Comparison of ENCODE assay signal across 9 cellular contexts in the genomic region with DNA sequence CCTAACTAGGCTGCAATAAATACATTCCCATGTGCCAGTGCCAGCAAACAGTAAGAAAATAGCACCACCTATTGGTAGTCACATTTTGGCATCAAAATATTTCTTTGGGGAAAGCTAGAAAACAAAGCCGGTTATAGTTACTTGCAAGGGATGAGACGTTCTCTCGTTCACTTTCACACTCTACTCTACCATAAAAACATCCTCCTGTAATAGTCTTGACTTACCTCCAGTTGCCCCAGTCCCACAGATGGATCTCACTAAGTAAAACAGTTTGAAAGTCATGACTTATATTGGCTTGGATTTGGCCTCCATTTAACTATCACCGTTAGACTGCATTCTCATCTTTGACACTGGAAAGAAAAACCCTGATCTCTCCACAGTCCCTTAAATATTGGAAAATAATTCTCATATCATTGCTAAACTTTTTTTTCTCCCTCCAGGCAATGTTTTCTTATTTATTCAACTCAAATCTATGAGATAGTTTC. TPM values are rescaled to one million over a fixed set of nuclear protein-coding genes. Genes with fewer than 3 reads are reported as not detected.
DNase-seq lines count a peak whose midpoint lies in the region; ATAC-seq and TF ChIP-seq lines count a peak whose summit lies in the region.
"Had no signal": no experiment of that assay in that cellular context is flagged by ENCODE, and none has a peak within 500 bp of the region (broad histone marks: within the 10 kb centered on the region; RNA-seq: fewer than 3 reads in every experiment).

No MANE protein-coding gene starts in this region.

- no peak for TF ChIP-seq POLR2A in gastrocnemius medialis (IDR thresholded peaks at IDR 0.05)

- H3K27ac Mint-ChIP-seq in GM23338: no peak overlapping the region
- H3K27ac Mint-ChIP-seq in effector memory CD8-positive, alpha-beta T cell: no peak overlapping the region
- no peak overlapping the region for H3K27ac Mint-ChIP-seq in activated T-cell treated with anti-CD3 and anti-CD28 coated beads, Interleukin-2, amount 50 U/mL, for 24 hours
- H3K27ac Mint-ChIP-seq: CD8-positive, alpha-beta memory T cell had no signal

- H3K4me3 ChIP-seq in GM23338: no peak overlapping the region
- H3K4me3 ChIP-seq in neural cell (ENCODE audit: low read length): no peak overlapping the region
- no peak overlapping the region for H3K4me3 ChIP-seq in gastrocnemius medialis

- ATAC-seq in GM23338: peak; percentile 50; the same call in 2 of the 3 replicates
- peak; percentile 53 for ATAC-seq in effector memory CD8-positive, alpha-beta T cell (replicated peaks)
- no peak for ATAC-seq in gastrocnemius medialis

- H3K9me3 ChIP-seq in neural cell (ENCODE audit: low read length) (no peaks in the 10 kb centered on the region), gastrocnemius medialis (no peaks in the 10 kb centered on the region)

- no peaks in the 10 kb centered on the region for H3K9me3 Mint-ChIP-seq in GM23338
- H3K9me3 Mint-ChIP-seq in effector memory CD8-positive, alpha-beta T cell: no peaks in the 10 kb centered on the region
- H3K9me3 Mint-ChIP-seq in activated T-cell treated with anti-CD3 and anti-CD28 coated beads, Interleukin-2, amount 50 U/mL, for 24 hours: no peaks in the 10 kb centered on the region
- H3K9me3 Mint-ChIP-seq: CD8-positive, alpha-beta memory T cell had no signal

- no peak overlapping the region; the same call in 2 of the 3 replicates for H3K4me3 Mint-ChIP-seq in GM23338
- H3K4me3 Mint-ChIP-seq in effector memory CD8-positive, alpha-beta T cell: no peak overlapping the region
- no peak overlapping the region for H3K4me3 Mint-ChIP-seq in activated T-cell treated with anti-CD3 and anti-CD28 coated beads, Interleukin-2, amount 50 U/mL, for 24 hours
- H3K4me3 Mint-ChIP-seq: CD8-positive, alpha-beta memory T cell had no signal

- H3K36me3 Mint-ChIP-seq in GM23338 (ENCODE audit: low read depth): no peaks in the 10 kb centered on the region
- no peaks in the 10 kb centered on the region for H3K36me3 Mint-ChIP-seq in effector memory CD8-positive, alpha-beta T cell (ENCODE audit: insufficient read depth)
- no peaks in the 10 kb centered on the region for H3K36me3 Mint-ChIP-seq in activated T-cell treated with anti-CD3 and anti-CD28 coated beads, Interleukin-2, amount 50 U/mL, for 24 hours (ENCODE audit: low read depth)
- H3K36me3 Mint-ChIP-seq: CD8-positive, alpha-beta memory T cell had no signal

- TF ChIP-seq CTCF in GM23338 (conservative IDR thresholded peaks at IDR 0.05; ENCODE audit: low read depth in 2 of 2) (peak; percentile 80 to 88), neural cell (IDR thresholded peaks at IDR 0.05; ENCODE audit: poor library complexity, severe bottlenecking) (peak; percentile 90), gastrocnemius medialis (IDR thresholded peaks at IDR 0.05 in 4 of 5, conservative IDR thresholded peaks at IDR 0.05 in 1 of 5) (peak in 2 of 5 experiments; percentile 36 to 40)

- DNase-seq in NCI-H1105 treated with DMSO at 0.1 percent for 48 hours (lab: John Stamatoyannopoulos, UW) (peak; percentile 40), NCI-H1105 (lab: John Stamatoyannopoulos, UW) (no peak), GM23338 (ENCODE audit: low spot score) (peak; percentile 71), NCI-H526 treated with DMSO at 0.1 percent for 48 hours (lab: John Stamatoyannopoulos, UW) (peak; percentile 6), gastrocnemius medialis (no peak)
- peak in 2 of 3 experiments; percentile 5 to 9 for DNase-seq in effector memory CD8-positive, alpha-beta T cell
- DNase-seq in activated T-cell treated with anti-CD3 and anti-CD28 coated beads, Interleukin-2, amount 50 U/mL, for 24 hours: no peak

- H3F3A ChIP-seq in GM23338 (replicated peaks; ENCODE audit: low read depth): no peaks in the 10 kb centered on the region
- H3F3A ChIP-seq in neural cell (ENCODE audit: insufficient read depth, low read length, poor library complexity, severe bottlenecking): no peaks in the 10 kb centered on the region

- TF ChIP-seq EP300 in neural cell (conservative IDR thresholded peaks at IDR 0.05; ENCODE audit: poor library complexity, severe bottlenecking): no peak

- TF ChIP-seq RAD21 in neural cell (conservative IDR thresholded peaks at IDR 0.05): peak; percentile 91

- H4K20me1 ChIP-seq in GM23338 (replicated peaks; ENCODE audit: insufficient read depth) (no peaks in the 10 kb centered on the region), neural cell (ENCODE audit: insufficient read depth) (no peaks in the 10 kb centered on the region)

- intact Hi-C loops in gastrocnemius medialis (cut with DNase I; ENCODE audit: low total_unique reads): loop anchor here (5.0 kb wide), 1 partner anchor 673 kb away; no protein-coding TSS in a partner anchor

- H3K79me2 ChIP-seq in GM23338 (replicated peaks; ENCODE audit: insufficient read depth) (no peaks in the 10 kb centered on the region), neural cell (replicated peaks; ENCODE audit: insufficient read depth, low read length) (no peaks in the 10 kb centered on the region)

- H3K9me2 ChIP-seq in GM23338 (ENCODE audit: insufficient read depth) (no peaks in the 10 kb centered on the region), neural cell (ENCODE audit: insufficient read depth, low read length) (no peaks in the 10 kb centered on the region)

- H3K27me3 Mint-ChIP-seq in GM23338 (ENCODE audit: insufficient read depth, low read depth, poor library complexity): no peaks in the 10 kb centered on the region
- H3K27me3 Mint-ChIP-seq in effector memory CD8-positive, alpha-beta T cell: peaks cover 15 to 19% of the 10 kb centered on the region in 2 donors
- peaks cover 27% of the 10 kb centered on the region for H3K27me3 Mint-ChIP-seq in activated T-cell treated with anti-CD3 and anti-CD28 coated beads, Interleukin-2, amount 50 U/mL, for 24 hours

- H2AFZ ChIP-seq in GM23338 (no peak overlapping the region), neural cell (ENCODE audit: low read depth, low read length) (no peak overlapping the region)

- in situ Hi-C loops in gastrocnemius medialis (cut with MboI; ENCODE audit: low sequenced_read_pairs in 4 of 4): no loop called here

- no peak overlapping the region for H3K9ac ChIP-seq in neural cell (ENCODE audit: low read length)

- H3K27me3 ChIP-seq in GM23338 (ENCODE audit: insufficient read depth): no peaks in the 10 kb centered on the region
- H3K27me3 ChIP-seq in neural cell (ENCODE audit: insufficient read depth, low read depth, low read length): no peaks in the 10 kb centered on the region
- peaks cover 0 to 5% (median 0%) of the 10 kb centered on the region in 3 donors for H3K27me3 ChIP-seq in gastrocnemius medialis

- H3K4me2 ChIP-seq in GM23338 (no peak overlapping the region), neural cell (ENCODE audit: low read length) (no peak overlapping the region)

- H3K36me3 ChIP-seq in GM23338 (ENCODE audit: insufficient read depth) (no peaks in the 10 kb centered on the region), neural cell (ENCODE audit: insufficient read depth, low read length) (no peaks in the 10 kb centered on the region), gastrocnemius medialis (no peaks in the 10 kb centered on the region)

- H3K4me1 ChIP-seq in GM23338 (ENCODE audit: insufficient read depth): 0 out of 2 replicates have a peak, but pooled peaks cover 7% of the 10 kb centered on the region
- no peaks in the 10 kb centered on the region for H3K4me1 ChIP-seq in gastrocnemius medialis

- peaks cover 10% of the 10 kb centered on the region for H3K4me1 Mint-ChIP-seq in GM23338
- no peaks in the 10 kb centered on the region for H3K4me1 Mint-ChIP-seq in effector memory CD8-positive, alpha-beta T cell (ENCODE audit: low read depth in 2 of 2)
- H3K4me1 Mint-ChIP-seq in activated T-cell treated with anti-CD3 and anti-CD28 coated beads, Interleukin-2, amount 50 U/mL, for 24 hours (ENCODE audit: low read depth): peaks cover 1% of the 10 kb centered on the region
- H3K4me1 Mint-ChIP-seq: CD8-positive, alpha-beta memory T cell had no signal

- H3K27ac ChIP-seq in GM23338 (ENCODE audit: low read depth) (no peak overlapping the region), neural cell (ENCODE audit: low read length) (no peak overlapping the region), gastrocnemius medialis (no peak overlapping the region)

TF ChIP-seq in GM23338, 12 proteins besides CTCF, POLR2A, EP300 and RAD21 (continues in another document):
- no peak for TF ChIP-seq NANOG (IDR thresholded peaks at IDR 0.05; ENCODE audit: borderline replicate concordance)
- no peak for TF ChIP-seq ETS1 (IDR thresholded peaks at IDR 0.05)
- no peak for TF ChIP-seq JUNB (IDR thresholded peaks at IDR 0.05; ENCODE audit: unreplicated experiment)

TF ChIP-seq in neural cell, 6 proteins besides CTCF, POLR2A, EP300 and RAD21 (continues in another document):
- TF ChIP-seq SMC3 (conservative IDR thresholded peaks at IDR 0.05; ENCODE audit: poor library complexity): peak; percentile 91
- no peak for TF ChIP-seq POLR2AphosphoS5 (IDR thresholded peaks at IDR 0.05)
- TF ChIP-seq REST (IDR thresholded peaks at IDR 0.05; ENCODE audit: borderline replicate concordance): no peak

RNA-seq across cellular contexts. Expression of gene BMP3, which starts 9.7 kb away (rescaled TPM):
- 0.04 and 0.10 TPM in 2 replicates for total RNA-seq in GM23338 (2014; rRNA removed; shearing (Covaris generic))
- polyA plus RNA-seq in GM23338 (2016; fragmentation: Nextera tagmentation; extraction: Ambion mirVana) (0.03 TPM in 1 of 2 replicates, not detected in the other), neural cell (1.5 and 2.7 TPM in 2 replicates)
- polyA minus RNA-seq in neural cell: 5.4 and 5.8 TPM in 2 replicates
- under 1 TPM; 0.11 to 0.51 (median 0.20) TPM for total RNA-seq in gastrocnemius medialis
- total RNA-seq: CD8-positive, alpha-beta memory T cell had no signal
- polyA plus RNA-seq: CD8-positive, alpha-beta memory T cell had no signal

Comparison
In these comparisons a context has a peak if more than half of its experiments do, and no peak if none do; other contexts are left out.
1. DNase-seq: peak in NCI-H1105 treated with DMSO at 0.1 percent for 48 hours (single experiment), GM23338 (single experiment), NCI-H526 treated with DMSO at 0.1 percent for 48 hours (single experiment) and effector memory CD8-positive, alpha-beta T cell (2 of 3); none in NCI-H1105 (single experiment), gastrocnemius medialis (0 of 2) and activated T-cell treated with anti-CD3 and anti-CD28 coated beads, Interleukin-2, amount 50 U/mL, for 24 hours (single experiment).
2. ATAC-seq: peak in GM23338 (single experiment) and effector memory CD8-positive, alpha-beta T cell (single experiment); none in gastrocnemius medialis (0 of 2).